In genomic region chr20:13703265-13703664, GRCh38 we compare ENCODE assay signal across 2 cellular contexts.
TF ChIP-seq lines count a peak whose summit lies in the region.

No MANE protein-coding gene starts in this region.

TF ChIP-seq in HCT116, 20 proteins besides CTCF, POLR2A, EP300 and RAD21:
- no peak for TF ChIP-seq REST (IDR thresholded peaks at IDR 0.05; ENCODE audit: low read depth)
- TF ChIP-seq YY1 (IDR thresholded peaks at IDR 0.05; ENCODE audit: extremely low read depth, insufficient replicate concordance, low read depth, low read length) = no peak
- TF ChIP-seq ZNF274 (IDR thresholded peaks at IDR 0.05; ENCODE audit: low read depth, low read length) = no peak
- no peak for TF ChIP-seq POLR2AphosphoS5 (IDR thresholded peaks at IDR 0.05; ENCODE audit: low read depth, low read length)
- TF ChIP-seq ZFX (IDR thresholded peaks at IDR 0.05) = no peak
- TF ChIP-seq SRF (IDR thresholded peaks at IDR 0.05; ENCODE audit: low read depth) = no peak
- no peak for TF ChIP-seq TCF7L2 (IDR thresholded peaks at IDR 0.05; ENCODE audit: borderline replicate concordance, extremely low read depth, insufficient read depth, insufficient read length)
- TF ChIP-seq MAX (IDR thresholded peaks at IDR 0.05) = no peak
- TF ChIP-seq SP1 (IDR thresholded peaks at IDR 0.05; ENCODE audit: low read depth) = no peak
- TF ChIP-seq JUND (IDR thresholded peaks at IDR 0.05) = no peak

TF ChIP-seq in K562, 482 proteins besides CTCF, POLR2A, EP300 and RAD21:
- TF ChIP-seq TAF7 (tag; IDR thresholded peaks at IDR 0.05) (no peak), FOXJ3 (CRISPR knock-in tag; IDR thresholded peaks at IDR 0.05) (no peak), ZNF354B (CRISPR knock-in tag; IDR thresholded peaks at IDR 0.05) (no peak), IRF9 (tag; IDR thresholded peaks at IDR 0.05) (no peak), USF2 (CRISPR knock-in tag; IDR thresholded peaks at IDR 0.05) (no peak), POLR3G (IDR thresholded peaks at IDR 0.05; ENCODE audit: extremely low read depth, insufficient read length, insufficient replicate concordance) (no peak), ZBTB40 (IDR thresholded peaks at IDR 0.05) (no peak), ZBTB40 (CRISPR knock-in tag; IDR thresholded peaks at IDR 0.05) (no peak), ELK1 (CRISPR knock-in tag; IDR thresholded peaks at IDR 0.05) (no peak)
